ENCODE assay signal across 1 cellular context in genomic region chr1:33459766-33460543, GRCh38.
TF ChIP-seq lines count a peak whose summit lies in the region.

No MANE protein-coding gene starts in this region.

TF ChIP-seq in H1, 55 proteins besides CTCF, POLR2A, EP300 and RAD21:
- TF ChIP-seq JUND (IDR thresholded peaks at IDR 0.05; ENCODE audit: low read length) (no peak), SUZ12 (IDR thresholded peaks at IDR 0.05; ENCODE audit: low read length) (no peak), CEBPB (IDR thresholded peaks at IDR 0.05; ENCODE audit: low read depth, low read length) (no peak), MAX (IDR thresholded peaks at IDR 0.05) (no peak), FOSL1 (IDR thresholded peaks at IDR 0.05; ENCODE audit: insufficient read depth, low read depth, low read length) (no peak), GTF2F1 (IDR thresholded peaks at IDR 0.05; ENCODE audit: borderline replicate concordance, low read depth, low read length) (no peak), ATF3 (IDR thresholded peaks at IDR 0.05; ENCODE audit: insufficient read depth, low read depth, low read length) (no peak), CHD7 (IDR thresholded peaks at IDR 0.05; ENCODE audit: insufficient replicate concordance, low read length) (no peak), NANOG (IDR thresholded peaks at IDR 0.05; ENCODE audit: insufficient read depth, low read depth, low read length, poor library complexity, severe bottlenecking) (no peak), BCL11A (IDR thresholded peaks at IDR 0.05; ENCODE audit: low read depth in 2 of 2, low read length in 2 of 2) (no peak), TAF7 (optimal IDR thresholded peaks at IDR 0.05; ENCODE audit: borderline replicate concordance, low read depth, low read length) (no peak), ATF2 (IDR thresholded peaks at IDR 0.05; ENCODE audit: low read length) (no peak), CHD2 (IDR thresholded peaks at IDR 0.05; ENCODE audit: low read length) (no peak), CTBP2 (IDR thresholded peaks at IDR 0.05; ENCODE audit: borderline replicate concordance, insufficient read depth, insufficient read length, low read length) (no peak), PHF8 (conservative IDR thresholded peaks at IDR 0.05; ENCODE audit: low read depth, low read length) (no peak), RFX5 (IDR thresholded peaks at IDR 0.05; ENCODE audit: borderline replicate concordance, low read depth, low read length) (no peak), GABPA (IDR thresholded peaks at IDR 0.05; ENCODE audit: borderline replicate concordance, insufficient read depth, low read length) (no peak), RBBP5 (IDR thresholded peaks at IDR 0.05; ENCODE audit: borderline replicate concordance, low read depth, low read length) (no peak)
TF ChIP-seq in H1: peak in this region for 0.
